Comparison of ENCODE assay signal across 16 cellular contexts in the genomic region with DNA sequence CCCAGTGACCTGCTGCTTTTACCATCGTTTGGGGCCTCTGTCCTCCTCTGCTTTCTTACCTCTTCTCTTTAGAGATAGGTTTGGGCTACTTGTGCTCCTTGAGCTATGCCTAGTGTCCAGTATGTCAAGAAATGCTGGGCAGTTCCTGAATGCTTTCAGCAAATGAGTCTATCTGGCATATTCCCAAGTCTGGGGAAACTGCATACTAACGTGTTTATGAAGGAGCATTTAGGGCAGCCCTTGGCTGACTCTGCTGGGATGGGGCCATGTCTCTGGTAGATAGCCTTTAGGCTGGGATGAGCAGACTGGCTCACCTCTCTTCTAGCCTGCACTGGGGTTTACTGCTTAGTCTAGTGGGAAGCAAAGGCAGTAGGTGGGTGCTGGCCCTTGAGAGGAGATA. TPM values are rescaled to one million over a fixed set of nuclear protein-coding genes. Genes with fewer than 3 reads are reported as not detected.
DNase-seq lines count a peak whose midpoint lies in the region; TF ChIP-seq lines count a peak whose summit lies in the region.
"Had no signal": no experiment of that assay in that cellular context is flagged by ENCODE, and none has a peak within 500 bp of the region (broad histone marks: within the 10 kb centered on the region; RNA-seq: fewer than 3 reads in every experiment).

No MANE protein-coding gene starts in this region.

- no peak for TF ChIP-seq POLR2A in esophagus muscularis mucosa (IDR thresholded peaks at IDR 0.05; ENCODE audit: low read depth)

- WGBS in esophagus muscularis mucosa: 38% methylated on average over 2 of the region's 2 CpGs

- TF ChIP-seq CTCF in C4-2B (conservative IDR thresholded peaks at IDR 0.05) (no peak), esophagus muscularis mucosa (IDR thresholded peaks at IDR 0.05) (no peak), osteoblast (IDR thresholded peaks at IDR 0.05; ENCODE audit: extremely low read depth, low read depth, low read length) (no peak), Calu3 (IDR thresholded peaks at IDR 0.05; ENCODE audit: unreplicated experiment) (no peak)

- no peaks in the 10 kb centered on the region for H3K27me3 Mint-ChIP-seq in Calu3 (ENCODE audit: unreplicated experiment)
- H3K27me3 Mint-ChIP-seq: CD4-positive, alpha-beta memory T cell had no signal

- peaks cover 0 to 37% (median 20%) of the 10 kb centered on the region in 4 donors for H3K36me3 ChIP-seq in esophagus muscularis mucosa
- peaks cover 3% of the 10 kb centered on the region for H3K36me3 ChIP-seq in osteoblast (ENCODE audit: insufficient read depth, low read length)

- H3K27me3 ChIP-seq in esophagus muscularis mucosa (no peaks in the 10 kb centered on the region), osteoblast (ENCODE audit: insufficient read depth, low read length) (no peaks in the 10 kb centered on the region)
- H3K27me3 ChIP-seq: cardiac muscle cell had no signal

- no peak overlapping the region for H3K4me3 Mint-ChIP-seq in Calu3 (ENCODE audit: low read depth, unreplicated experiment)
- H3K4me3 Mint-ChIP-seq: CD4-positive, alpha-beta memory T cell; mesothelial cell of epicardium; T-helper 1 cell treated with Interleukin-12 subunit alpha and Interleukin-12 subunit beta and Interleukin-4 antibody, amounts not matched to agents 30 μg/mL and 1 μg/mL, for 36 hours had no signal

- intact Hi-C loops in esophagus muscularis mucosa (cut with DNase I) (no loop called here), Calu3 (cut with micrococcal nuclease; ENCODE audit: unreplicated experiment) (no loop called here)

- H4K20me1 ChIP-seq in osteoblast (ENCODE audit: insufficient read depth, low read length): peaks cover 25% of the 10 kb centered on the region

- no peak overlapping the region for H3K4me2 ChIP-seq in osteoblast (ENCODE audit: insufficient read depth, low read length)

- H3K9me3 ChIP-seq in esophagus muscularis mucosa: no peaks in the 10 kb centered on the region
- H3K9me3 ChIP-seq in osteoblast (ENCODE audit: low read depth, low read length): no peaks in the 10 kb centered on the region

- H2AFZ ChIP-seq in osteoblast (ENCODE audit: low read length): no peak overlapping the region

- TF ChIP-seq EP300 in esophagus muscularis mucosa (IDR thresholded peaks at IDR 0.05): no peak

- H3K36me3 Mint-ChIP-seq in Calu3 (ENCODE audit: insufficient read depth, unreplicated experiment): peaks cover 3% of the 10 kb centered on the region

- CTCF ChIA-PET in Calu3 (lab: Charles Lee): interaction anchor here (1.6 kb wide), 1 partner anchor 9 kb away, joined by 6 read pairs; no protein-coding TSS in a partner anchor

- H3K27ac ChIP-seq in C4-2B: peak overlapping the region; percentile 1; the same call in 1 of the 2 replicates
- H3K27ac ChIP-seq in esophagus muscularis mucosa (replicated peaks in 1 of 4): peak overlapping the region; percentile 54 to 66 (median 64)
- H3K27ac ChIP-seq in osteoblast (ENCODE audit: low read depth, low read length): peak overlapping the region; percentile 0
- H3K27ac ChIP-seq: cardiac muscle cell had no signal

- H3K9me3 Mint-ChIP-seq in Calu3 (ENCODE audit: low read depth, unreplicated experiment): no peaks in the 10 kb centered on the region
- H3K9me3 Mint-ChIP-seq: activated T-helper 2 cell treated with anti-CD3 and anti-CD28 coated beads, Interferon-gamma antibody, Interleukin-2, Interleukin-4, amounts not matched to agents 10 μg/mL and 5 μg/mL and 100 μg/mL, durations not matched to agents 14 hours and 24 hours and 36 hours; mesothelial cell of epicardium; T-helper 1 cell treated with Interleukin-12 subunit alpha and Interleukin-12 subunit beta and Interleukin-4 antibody, amounts not matched to agents 30 μg/mL and 1 μg/mL, for 36 hours had no signal

- H3K27ac Mint-ChIP-seq in Calu3 (ENCODE audit: unreplicated experiment): no peak overlapping the region
- H3K27ac Mint-ChIP-seq: activated T-helper 2 cell treated with anti-CD3 and anti-CD28 coated beads, Interferon-gamma antibody, Interleukin-2, Interleukin-4, amounts not matched to agents 10 μg/mL and 5 μg/mL and 100 μg/mL, durations not matched to agents 14 hours and 24 hours and 36 hours; mesothelial cell of epicardium; T-helper 1 cell treated with Interleukin-12 subunit alpha and Interleukin-12 subunit beta and Interleukin-4 antibody, amounts not matched to agents 30 μg/mL and 1 μg/mL, for 36 hours had no signal

- H3K4me3 ChIP-seq in esophagus muscularis mucosa (no peak overlapping the region), osteoblast (ENCODE audit: insufficient read depth, low read length) (no peak overlapping the region)
- H3K4me3 ChIP-seq: cardiac muscle cell had no signal

- peaks cover 2% of the 10 kb centered on the region for H3K79me2 ChIP-seq in osteoblast (ENCODE audit: insufficient read depth, low read length)

- no TSS peak for BruUV-seq in Calu3 (replicated peaks; lab: Mats Ljungman, UMichigan)

- H3K4me1 ChIP-seq in esophagus muscularis mucosa (peaks cover 46 to 80% (median 66%) of the 10 kb centered on the region in 4 donors), osteoblast (ENCODE audit: insufficient read depth, low read length) (peaks cover 16% of the 10 kb centered on the region)

- H3K4me1 Mint-ChIP-seq in Calu3 (ENCODE audit: low read depth, unreplicated experiment): no peaks in the 10 kb centered on the region

- DNase-seq in RPMI8226: peak; percentile 39
- no peak for DNase-seq in esophagus muscularis mucosa (ENCODE audit: extremely low spot score)
- DNase-seq in osteoblast (ENCODE audit: insufficient read length, low spot score, missing footprints): peak; percentile 96
- no peak for DNase-seq in D341Med (ENCODE audit: low spot score)
- no peak for DNase-seq in NCI-H524 treated with DMSO at 0.1 percent for 48 hours (lab: John Stamatoyannopoulos, UW)
- DNase-seq in Calu3: no peak
- no peak for DNase-seq in NOMO-1 (lab: John Stamatoyannopoulos, UW; ENCODE audit: unreplicated experiment in 2 of 2)
- DNase-seq: activated CD4-positive, alpha-beta T cell treated with anti-CD3 and anti-CD28 coated beads, Interleukin-2, amount 50 U/mL, for 4 hours; CD4-positive, alpha-beta memory T cell; NCI-H146; NCI-H510A had no signal

RNA-seq across cellular contexts. Expression of gene SUSD2, which starts 43.7 kb away (rescaled TPM):
- total RNA-seq in esophagus muscularis mucosa (1 to 10 TPM; 3.3 to 10.0 (median 4.2) TPM), osteoblast (0.72 and 2.4 TPM in 2 replicates), Calu3 (2022) (2.5 and 3.1 TPM in 2 replicates)

Comparison
In these comparisons a context has a peak if more than half of its experiments do, and no peak if none do; other contexts are left out.
1. H3K27ac ChIP-seq: peak in every context shown above with its lines; median percentile 64 in esophagus muscularis mucosa; 1 in C4-2B; 0 in osteoblast.
2. DNase-seq: peak in RPMI8226 (single experiment) and osteoblast (single experiment); none in esophagus muscularis mucosa (single experiment), D341Med (single experiment), NCI-H524 treated with DMSO at 0.1 percent for 48 hours (single experiment), Calu3 (single experiment) and NOMO-1 (0 of 2).